In genomic region chr9:5675046-5675445, GRCh38 we compare ENCODE assay signal across 7 cellular contexts. TPM values are rescaled to one million over a fixed set of nuclear protein-coding genes. Genes with fewer than 3 reads are reported as not detected.
A peak's percentile ranks its signal among the peaks of the same experiment; 100 is the strongest.
DNase-seq lines count a peak whose midpoint lies in the region; ATAC-seq and TF ChIP-seq lines count a peak whose summit lies in the region.
"Not testable (repeated sequence)": the region's sequence is repeated elsewhere in the genome, so short reads cannot be mapped to it uniquely, and the experiment has no call there.

No MANE protein-coding gene starts in this region.

- peaks cover 22% of the 10 kb centered on the region for H3K4me1 Mint-ChIP-seq in MCF 10A (ENCODE audit: insufficient read depth, unreplicated experiment)
- peaks cover 22% of the 10 kb centered on the region for H3K4me1 Mint-ChIP-seq in memory B cell

- not testable (repeated sequence) for BruUV-seq in MCF 10A (replicated peaks; lab: Mats Ljungman, UMichigan)

- H3K9me3 Mint-ChIP-seq in MCF 10A (ENCODE audit: unreplicated experiment): peaks cover 10% of the 10 kb centered on the region
- H3K9me3 Mint-ChIP-seq in memory B cell: not testable (repeated sequence)

- POLR2A ChIA-PET in MCF 10A (lab: Yijun Ruan, JAX): not testable (repeated sequence)

- H3K4me3 Mint-ChIP-seq in MCF 10A (ENCODE audit: unreplicated experiment); memory B cell: not testable (repeated sequence)

- H3K27me3 ChIP-seq in RWPE2 (ENCODE audit: insufficient read depth, poor library complexity, severe bottlenecking): not testable (repeated sequence)

- not testable (repeated sequence) for H3K4me3 ChIP-seq in RWPE2 (ENCODE audit: severe bottlenecking); epithelial cell of esophagus (ENCODE audit: low read length)

- DNase-seq in Daoy (ENCODE audit: low read depth): peak; percentile 38
- DNase-seq in HT1080 (ENCODE audit: low read depth): peak; percentile 76
- DNase-seq in NCI-H69 (lab: John Stamatoyannopoulos, UW): peak; percentile 7
- DNase-seq in RWPE2 (ENCODE audit: low spot score); memory B cell (ENCODE audit: low spot score in 2 of 2): not testable (repeated sequence)
- DNase-seq in MCF 10A (ENCODE audit: unreplicated experiment): peak; percentile 10
- peak; percentile 64 for DNase-seq in epithelial cell of esophagus (ENCODE audit: low read depth)

- not testable (repeated sequence) for H3K9me3 ChIP-seq in RWPE2 (ENCODE audit: severe bottlenecking)

- TF ChIP-seq CTCF in RWPE2 (IDR thresholded peaks at IDR 0.05; ENCODE audit: poor library complexity, severe bottlenecking); MCF 10A (IDR thresholded peaks at IDR 0.05; ENCODE audit: unreplicated experiment); epithelial cell of esophagus (IDR thresholded peaks at IDR 0.05; ENCODE audit: insufficient read depth, low read depth, low read length, missing control alignments): not testable (repeated sequence)

- not testable (repeated sequence) for ATAC-seq in RWPE2 (ENCODE audit: low read depth); memory B cell (ENCODE audit: low read depth)

- peaks cover 24% of the 10 kb centered on the region for H3K4me1 ChIP-seq in RWPE2 (ENCODE audit: insufficient read depth, poor library complexity, severe bottlenecking)

- H3K36me3 ChIP-seq in RWPE2 (ENCODE audit: low read depth): not testable (repeated sequence)

- H3K36me3 Mint-ChIP-seq in MCF 10A (ENCODE audit: insufficient read depth, unreplicated experiment): not testable (repeated sequence)
- peaks cover 22% of the 10 kb centered on the region for H3K36me3 Mint-ChIP-seq in memory B cell

- intact Hi-C loops in MCF 10A (cut with micrococcal nuclease): not testable (repeated sequence)

- CTCF ChIA-PET in MCF 10A (lab: Yijun Ruan, JAX): not testable (repeated sequence)

- H3K27me3 Mint-ChIP-seq in MCF 10A (ENCODE audit: insufficient read depth, unreplicated experiment); memory B cell: not testable (repeated sequence)

- H3K27ac ChIP-seq in RWPE2 (ENCODE audit: poor library complexity, severe bottlenecking): peak overlapping the region; percentile 5

- H3K27ac Mint-ChIP-seq in MCF 10A (ENCODE audit: low read depth, unreplicated experiment) (peak overlapping the region; percentile 80), memory B cell (peak overlapping the region; percentile 29)

RNA-seq across cellular contexts. Expression of gene RIC1, which starts 46.1 kb away (rescaled TPM):
- total RNA-seq in Daoy (2014; rRNA removed; shearing (Covaris generic)): 13.2 and 15.8 TPM in 2 replicates
- 13.2 and 14.4 TPM in 2 replicates for total RNA-seq in HT1080 (2014; rRNA removed; shearing (Covaris generic))
- polyA plus RNA-seq in HT1080 (2015; cell fraction: cytosol; rRNA removed): 10.9 and 14.1 TPM in 2 replicates
- 35.8 and 38.5 TPM in 2 replicates for polyA plus RNA-seq in HT1080 (2015; cell fraction: nucleus; rRNA removed)
- 21.3 and 23.1 TPM in 2 replicates for total RNA-seq in MCF 10A (2022)
